1 cellular context compared by ENCODE assay signal in the genomic region with DNA sequence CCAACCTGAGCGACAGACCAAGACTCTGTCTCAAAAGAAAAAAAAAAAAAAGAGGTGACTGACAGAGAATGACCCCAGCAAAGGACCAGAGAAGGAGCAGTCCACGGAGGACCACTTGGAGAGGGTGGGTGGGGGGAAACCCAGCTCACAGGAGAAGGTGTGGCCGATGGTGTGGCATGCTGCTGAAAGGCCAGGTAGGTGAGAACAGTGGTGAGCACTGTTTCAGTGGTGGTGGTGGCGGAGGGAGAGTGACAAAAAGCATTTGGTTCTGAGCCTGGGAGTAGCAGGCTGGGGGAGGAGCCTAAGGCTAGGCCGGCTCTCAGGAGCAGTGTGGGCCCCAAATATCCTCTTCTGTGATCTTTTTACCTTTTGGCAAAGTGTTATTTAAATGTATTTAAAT.
TF ChIP-seq lines count a peak whose summit lies in the region.

No MANE protein-coding gene starts in this region.

TF ChIP-seq in H1, 55 proteins besides CTCF, POLR2A, EP300 and RAD21 (continued from another document):
- TF ChIP-seq BCL11A (IDR thresholded peaks at IDR 0.05; ENCODE audit: low read depth in 2 of 2, low read length in 2 of 2), result no peak
- TF ChIP-seq, protein P1, sequence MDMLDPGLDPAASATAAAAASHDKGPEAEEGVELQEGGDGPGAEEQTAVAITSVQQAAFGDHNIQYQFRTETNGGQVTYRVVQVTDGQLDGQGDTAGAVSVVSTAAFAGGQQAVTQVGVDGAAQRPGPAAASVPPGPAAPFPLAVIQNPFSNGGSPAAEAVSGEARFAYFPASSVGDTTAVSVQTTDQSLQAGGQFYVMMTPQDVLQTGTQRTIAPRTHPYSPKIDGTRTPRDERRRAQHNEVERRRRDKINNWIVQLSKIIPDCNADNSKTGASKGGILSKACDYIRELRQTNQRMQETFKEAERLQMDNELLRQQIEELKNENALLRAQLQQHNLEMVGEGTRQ (IDR thresholded peaks at IDR 0.05; ENCODE audit: low read length), result no peak
- no peak for TF ChIP-seq ASH2L (IDR thresholded peaks at IDR 0.05; ENCODE audit: low read length)
- TF ChIP-seq CTBP2 (IDR thresholded peaks at IDR 0.05; ENCODE audit: borderline replicate concordance, insufficient read depth, insufficient read length, low read length), result no peak
- no peak for TF ChIP-seq ZNF274 (IDR thresholded peaks at IDR 0.05; ENCODE audit: borderline replicate concordance, extremely low read depth, low read length)
- TF ChIP-seq SP4 (IDR thresholded peaks at IDR 0.05; ENCODE audit: low read length), result no peak
- TF ChIP-seq RNF2 (IDR thresholded peaks at IDR 0.05; ENCODE audit: borderline replicate concordance, low read depth, low read length, missing control alignments, poor library complexity, severe bottlenecking), result no peak
- no peak for TF ChIP-seq PHF8 (conservative IDR thresholded peaks at IDR 0.05; ENCODE audit: low read depth, low read length)
- TF ChIP-seq CBX5 (IDR thresholded peaks at IDR 0.05; ENCODE audit: low read depth, low read length), result no peak
- TF ChIP-seq EGR1 (IDR thresholded peaks at IDR 0.05; ENCODE audit: borderline replicate concordance, low read depth, low read length), result no peak
- no peak for TF ChIP-seq GTF2F1 (IDR thresholded peaks at IDR 0.05; ENCODE audit: borderline replicate concordance, low read depth, low read length)
- TF ChIP-seq YY1 (IDR thresholded peaks at IDR 0.05; ENCODE audit: low read depth, low read length), result no peak
- TF ChIP-seq SIRT6 (IDR thresholded peaks at IDR 0.05; ENCODE audit: low read length), result no peak
- TF ChIP-seq RFX5 (IDR thresholded peaks at IDR 0.05; ENCODE audit: borderline replicate concordance, low read depth, low read length), result no peak
- no peak for TF ChIP-seq JUND (IDR thresholded peaks at IDR 0.05; ENCODE audit: low read length)
- TF ChIP-seq POLR2AphosphoS5 (IDR thresholded peaks at IDR 0.05; ENCODE audit: low read depth, low read length), result no peak
- TF ChIP-seq CHD2 (IDR thresholded peaks at IDR 0.05; ENCODE audit: low read length), result no peak
- no peak for TF ChIP-seq MAFK (IDR thresholded peaks at IDR 0.05; ENCODE audit: low read depth, low read length)
- no peak for TF ChIP-seq CEBPB (IDR thresholded peaks at IDR 0.05; ENCODE audit: low read depth, low read length)
